1 cellular context compared by ENCODE assay signal in the genomic region with DNA sequence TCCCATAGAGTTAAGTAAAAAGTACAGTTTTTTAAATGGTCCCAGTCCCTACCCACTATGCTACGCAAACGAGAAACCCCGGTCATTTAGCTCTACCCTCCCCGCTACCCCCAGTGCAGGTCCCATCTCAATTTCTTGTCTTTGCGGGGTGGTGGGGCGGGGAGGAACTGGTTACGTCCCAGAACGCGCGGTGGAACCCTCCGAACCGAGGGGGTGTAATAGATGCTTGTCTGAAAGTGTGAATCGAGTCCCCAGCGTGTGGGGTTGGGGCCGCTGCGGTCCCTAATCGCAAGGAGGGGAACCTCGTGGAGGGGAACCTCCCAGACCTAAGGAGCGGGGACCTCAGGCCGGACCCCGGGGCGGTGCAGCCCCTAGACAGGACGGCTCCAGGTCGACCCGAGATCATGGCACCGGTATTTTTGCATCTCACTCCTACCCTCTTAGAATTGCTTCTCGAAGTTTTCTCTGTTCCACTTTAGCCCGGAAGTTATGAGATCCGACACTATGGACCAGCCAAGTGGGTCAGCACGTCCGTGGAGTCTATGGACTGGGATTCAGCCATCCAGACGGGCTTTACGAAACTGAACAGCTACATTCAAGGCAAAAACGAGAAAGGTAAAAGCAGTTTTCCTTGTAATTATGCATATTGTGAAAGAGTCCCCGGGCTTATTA.
TF ChIP-seq lines count a peak whose summit lies in the region.

No MANE protein-coding gene starts in this region.

TF ChIP-seq in HepG2, 621 proteins besides CTCF, POLR2A, EP300 and RAD21 (continued from another document and continues in another):
- TF ChIP-seq ZNF414 (CRISPR knock-in tag; IDR thresholded peaks at IDR 0.05) (no peak), ZNF451 (CRISPR knock-in tag; IDR thresholded peaks at IDR 0.05) (no peak), ZFYVE20 (CRISPR knock-in tag; IDR thresholded peaks at IDR 0.05; ENCODE audit: borderline replicate concordance, low read depth) (no peak), THRA (CRISPR knock-in tag; IDR thresholded peaks at IDR 0.05; ENCODE audit: borderline replicate concordance) (no peak), U2AF1 (optimal IDR thresholded peaks at IDR 0.05; ENCODE audit: low read depth, low read length) (no peak), GATAD2A (CRISPR knock-in tag; IDR thresholded peaks at IDR 0.05) (peak; percentile 14; the same call in 1 of the 2 replicates), IKZF5 (CRISPR knock-in tag; IDR thresholded peaks at IDR 0.05) (peak; percentile 40; the same call in 1 of the 2 replicates), ZNF800 (CRISPR knock-in tag; IDR thresholded peaks at IDR 0.05) (no peak), MAFG (CRISPR knock-in tag; IDR thresholded peaks at IDR 0.05) (no peak; the same call in 1 of the 2 replicates), KAT2B (IDR thresholded peaks at IDR 0.05; ENCODE audit: borderline replicate concordance, low read depth, low read length) (no peak), KMT2A (CRISPR knock-in tag; IDR thresholded peaks at IDR 0.05) (no peak), SETDB1 (CRISPR knock-in tag; IDR thresholded peaks at IDR 0.05; ENCODE audit: borderline replicate concordance) (no peak), YY1 (IDR thresholded peaks at IDR 0.05; ENCODE audit: insufficient read depth, insufficient replicate concordance, low read depth, low read length) (peak; percentile 4), PATZ1 (CRISPR knock-in tag; IDR thresholded peaks at IDR 0.05) (0 out of 2 replicates have a peak, but pooled peaks have one; percentile 24), TCF7L2 (IDR thresholded peaks at IDR 0.05; ENCODE audit: low read depth, low read length) (no peak), ZFP62 (CRISPR knock-in tag; IDR thresholded peaks at IDR 0.05) (no peak), NCOA1 (CRISPR knock-in tag; IDR thresholded peaks at IDR 0.05) (no peak), STAT6 (CRISPR knock-in tag; IDR thresholded peaks at IDR 0.05; ENCODE audit: borderline replicate concordance) (no peak), ZNF543 (CRISPR knock-in tag; IDR thresholded peaks at IDR 0.05) (no peak), ZNF281 (CRISPR knock-in tag; IDR thresholded peaks at IDR 0.05; ENCODE audit: borderline replicate concordance) (no peak), RXRB (CRISPR knock-in tag; IDR thresholded peaks at IDR 0.05; ENCODE audit: borderline replicate concordance) (no peak)
- TF ChIP-seq, protein P1, sequence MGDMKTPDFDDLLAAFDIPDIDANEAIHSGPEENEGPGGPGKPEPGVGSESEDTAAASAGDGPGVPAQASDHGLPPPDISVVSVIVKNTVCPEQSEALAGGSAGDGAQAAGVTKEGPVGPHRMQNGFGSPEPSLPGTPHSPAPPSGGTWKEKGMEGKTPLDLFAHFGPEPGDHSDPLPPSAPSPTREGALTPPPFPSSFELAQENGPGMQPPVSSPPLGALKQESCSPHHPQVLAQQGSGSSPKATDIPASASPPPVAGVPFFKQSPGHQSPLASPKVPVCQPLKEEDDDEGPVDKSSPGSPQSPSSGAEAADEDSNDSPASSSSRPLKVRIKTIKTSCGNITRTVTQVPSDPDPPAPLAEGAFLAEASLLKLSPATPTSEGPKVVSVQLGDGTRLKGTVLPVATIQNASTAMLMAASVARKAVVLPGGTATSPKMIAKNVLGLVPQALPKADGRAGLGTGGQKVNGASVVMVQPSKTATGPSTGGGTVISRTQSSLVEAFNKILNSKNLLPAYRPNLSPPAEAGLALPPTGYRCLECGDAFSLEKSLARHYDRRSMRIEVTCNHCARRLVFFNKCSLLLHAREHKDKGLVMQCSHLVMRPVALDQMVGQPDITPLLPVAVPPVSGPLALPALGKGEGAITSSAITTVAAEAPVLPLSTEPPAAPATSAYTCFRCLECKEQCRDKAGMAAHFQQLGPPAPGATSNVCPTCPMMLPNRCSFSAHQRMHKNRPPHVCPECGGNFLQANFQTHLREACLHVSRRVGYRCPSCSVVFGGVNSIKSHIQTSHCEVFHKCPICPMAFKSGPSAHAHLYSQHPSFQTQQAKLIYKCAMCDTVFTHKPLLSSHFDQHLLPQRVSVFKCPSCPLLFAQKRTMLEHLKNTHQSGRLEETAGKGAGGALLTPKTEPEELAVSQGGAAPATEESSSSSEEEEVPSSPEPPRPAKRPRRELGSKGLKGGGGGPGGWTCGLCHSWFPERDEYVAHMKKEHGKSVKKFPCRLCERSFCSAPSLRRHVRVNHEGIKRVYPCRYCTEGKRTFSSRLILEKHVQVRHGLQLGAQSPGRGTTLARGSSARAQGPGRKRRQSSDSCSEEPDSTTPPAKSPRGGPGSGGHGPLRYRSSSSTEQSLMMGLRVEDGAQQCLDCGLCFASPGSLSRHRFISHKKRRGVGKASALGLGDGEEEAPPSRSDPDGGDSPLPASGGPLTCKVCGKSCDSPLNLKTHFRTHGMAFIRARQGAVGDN (CRISPR knock-in tag; IDR thresholded peaks at IDR 0.05): no peak
- TF ChIP-seq, protein P2, sequence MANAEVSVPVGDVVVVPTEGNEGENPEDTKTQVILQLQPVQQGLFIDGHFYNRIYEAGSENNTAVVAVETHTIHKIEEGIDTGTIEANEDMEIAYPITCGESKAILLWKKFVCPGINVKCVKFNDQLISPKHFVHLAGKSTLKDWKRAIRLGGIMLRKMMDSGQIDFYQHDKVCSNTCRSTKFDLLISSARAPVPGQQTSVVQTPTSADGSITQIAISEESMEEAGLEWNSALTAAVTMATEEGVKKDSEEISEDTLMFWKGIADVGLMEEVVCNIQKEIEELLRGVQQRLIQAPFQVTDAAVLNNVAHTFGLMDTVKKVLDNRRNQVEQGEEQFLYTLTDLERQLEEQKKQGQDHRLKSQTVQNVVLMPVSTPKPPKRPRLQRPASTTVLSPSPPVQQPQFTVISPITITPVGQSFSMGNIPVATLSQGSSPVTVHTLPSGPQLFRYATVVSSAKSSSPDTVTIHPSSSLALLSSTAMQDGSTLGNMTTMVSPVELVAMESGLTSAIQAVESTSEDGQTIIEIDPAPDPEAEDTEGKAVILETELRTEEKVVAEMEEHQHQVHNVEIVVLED (CRISPR knock-in tag; IDR thresholded peaks at IDR 0.05; ENCODE audit: borderline replicate concordance): no peak
- TF ChIP-seq, protein P3, sequence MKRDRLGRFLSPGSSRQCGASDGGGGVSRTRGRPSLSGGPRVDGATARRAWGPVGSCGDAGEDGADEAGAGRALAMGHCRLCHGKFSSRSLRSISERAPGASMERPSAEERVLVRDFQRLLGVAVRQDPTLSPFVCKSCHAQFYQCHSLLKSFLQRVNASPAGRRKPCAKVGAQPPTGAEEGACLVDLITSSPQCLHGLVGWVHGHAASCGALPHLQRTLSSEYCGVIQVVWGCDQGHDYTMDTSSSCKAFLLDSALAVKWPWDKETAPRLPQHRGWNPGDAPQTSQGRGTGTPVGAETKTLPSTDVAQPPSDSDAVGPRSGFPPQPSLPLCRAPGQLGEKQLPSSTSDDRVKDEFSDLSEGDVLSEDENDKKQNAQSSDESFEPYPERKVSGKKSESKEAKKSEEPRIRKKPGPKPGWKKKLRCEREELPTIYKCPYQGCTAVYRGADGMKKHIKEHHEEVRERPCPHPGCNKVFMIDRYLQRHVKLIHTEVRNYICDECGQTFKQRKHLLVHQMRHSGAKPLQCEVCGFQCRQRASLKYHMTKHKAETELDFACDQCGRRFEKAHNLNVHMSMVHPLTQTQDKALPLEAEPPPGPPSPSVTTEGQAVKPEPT (CRISPR knock-in tag; IDR thresholded peaks at IDR 0.05; ENCODE audit: low read depth): no peak
